In the genomic region with DNA sequence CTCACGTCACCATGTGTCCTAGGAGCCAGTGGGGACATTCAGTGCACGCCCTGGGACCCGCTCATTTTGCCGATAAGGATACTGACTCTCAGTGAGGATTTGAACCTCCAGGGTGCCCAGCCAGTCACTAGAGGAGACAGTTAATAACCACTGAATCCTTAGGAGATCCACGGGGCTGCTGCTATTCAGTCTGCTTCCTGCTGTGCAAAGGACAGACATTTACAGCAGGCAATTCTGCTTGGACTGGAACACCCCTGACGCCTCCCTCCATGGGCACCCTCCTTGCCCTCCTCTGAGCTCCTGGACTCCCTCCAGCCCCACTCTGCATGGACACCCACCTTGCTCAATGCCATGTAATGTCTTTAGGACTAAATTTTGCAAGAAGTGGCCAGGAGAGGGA, we compare ENCODE assay signal across 16 cellular contexts.
DNase-seq lines count a peak whose midpoint lies in the region; ATAC-seq and TF ChIP-seq lines count a peak whose summit lies in the region.
"Had no signal": no experiment of that assay in that cellular context is flagged by ENCODE, and none has a peak within 500 bp of the region (broad histone marks: within the 10 kb centered on the region; RNA-seq: fewer than 3 reads in every experiment).

No MANE protein-coding gene starts in this region.

- TF ChIP-seq CTCF in chondrocyte (IDR thresholded peaks at IDR 0.05) (no peak), spleen (IDR thresholded peaks at IDR 0.05 in 8 of 11, conservative IDR thresholded peaks at IDR 0.05 in 3 of 11) (no peak)

- 86 to 97% (median 89%) methylated on average over 6 of the region's 6 CpGs for WGBS in spleen, 5 donors

- no peak overlapping the region for H3K4me3 Mint-ChIP-seq in chondrocyte (ENCODE audit: unreplicated experiment)
- H3K4me3 Mint-ChIP-seq: CD4-positive, alpha-beta T cell; IgD-negative memory B cell had no signal

- TF ChIP-seq POLR2A in spleen (IDR thresholded peaks at IDR 0.05): no peak

- H3K36me3 ChIP-seq in spleen: no peaks in the 10 kb centered on the region

- no peaks in the 10 kb centered on the region for H3K9me3 ChIP-seq in spleen

- H3K27me3 ChIP-seq in spleen (replicated peaks in 1 of 7): no peaks in the 10 kb centered on the region

- no peak overlapping the region for H3K4me3 ChIP-seq in spleen
- H3K4me3 ChIP-seq: GM12878 had no signal

- no peaks in the 10 kb centered on the region for H3K4me1 ChIP-seq in spleen

- ATAC-seq in left lobe of liver (no peak), HG03342 (IDR thresholded peaks at IDR 0.05; ENCODE audit: unreplicated experiment) (no peak)
- ATAC-seq: GM12878, HCT116 had no signal

- H3K36me3 Mint-ChIP-seq in chondrocyte (ENCODE audit: low read depth): peaks cover 5% of the 10 kb centered on the region
- H3K36me3 Mint-ChIP-seq: IgD-negative memory B cell had no signal

- peak overlapping the region; percentile 10 for H3K27ac Mint-ChIP-seq in chondrocyte (ENCODE audit: unreplicated experiment)
- H3K27ac Mint-ChIP-seq: CD4-positive, alpha-beta T cell had no signal

- intact Hi-C loops in spleen (cut with DNase I; ENCODE audit: low total_unique reads): no loop called here

- H3K27me3 Mint-ChIP-seq in chondrocyte (ENCODE audit: low read depth): no peaks in the 10 kb centered on the region
- H3K27me3 Mint-ChIP-seq: CD4-positive, alpha-beta T cell; IgD-negative memory B cell had no signal

- H3K9me3 Mint-ChIP-seq in chondrocyte (ENCODE audit: low read depth): no peaks in the 10 kb centered on the region
- H3K9me3 Mint-ChIP-seq: CD4-positive, alpha-beta T cell; IgD-negative memory B cell had no signal

- no peak overlapping the region for H3K27ac ChIP-seq in spleen

- H3K4me1 Mint-ChIP-seq in chondrocyte (ENCODE audit: low read depth): no peaks in the 10 kb centered on the region
- H3K4me1 Mint-ChIP-seq: IgD-negative memory B cell had no signal

- peak; percentile 20 for DNase-seq in activated CD8-positive, alpha-beta memory T cell treated with anti-CD3 and anti-CD28 coated beads, Interleukin-2, amount 50 U/mL, for 48 hours
- DNase-seq in activated CD8-positive, alpha-beta memory T cell treated with anti-CD3 and anti-CD28 coated beads, Interleukin-2, amount 50 U/mL, for 4 hours: no peak
- no peak for DNase-seq in chondrocyte (ENCODE audit: low spot score)
- DNase-seq in left lobe of liver (ENCODE audit: low spot score): peak; percentile 18
- peak; percentile 37 for DNase-seq in spleen
- no peak for DNase-seq in AG08396 (ENCODE audit: low spot score)
- no peak for DNase-seq in glomerular visceral epithelial cell (ENCODE audit: extremely low spot score)
- DNase-seq: 8988T; C1 segment of cervical spinal cord; Calu3; CD4-positive, alpha-beta T cell; DMS 273 treated with DMSO at 0.1 percent for 48 hours had no signal

Comparison
In these comparisons a context has a peak if more than half of its experiments do, and no peak if none do; other contexts are left out.
1. DNase-seq: peak in activated CD8-positive, alpha-beta memory T cell treated with anti-CD3 and anti-CD28 coated beads, Interleukin-2, amount 50 U/mL, for 48 hours (single experiment), left lobe of liver (single experiment) and spleen (single experiment); none in activated CD8-positive, alpha-beta memory T cell treated with anti-CD3 and anti-CD28 coated beads, Interleukin-2, amount 50 U/mL, for 4 hours (single experiment), chondrocyte (single experiment), AG08396 (single experiment) and glomerular visceral epithelial cell (single experiment).